In the genomic region with DNA sequence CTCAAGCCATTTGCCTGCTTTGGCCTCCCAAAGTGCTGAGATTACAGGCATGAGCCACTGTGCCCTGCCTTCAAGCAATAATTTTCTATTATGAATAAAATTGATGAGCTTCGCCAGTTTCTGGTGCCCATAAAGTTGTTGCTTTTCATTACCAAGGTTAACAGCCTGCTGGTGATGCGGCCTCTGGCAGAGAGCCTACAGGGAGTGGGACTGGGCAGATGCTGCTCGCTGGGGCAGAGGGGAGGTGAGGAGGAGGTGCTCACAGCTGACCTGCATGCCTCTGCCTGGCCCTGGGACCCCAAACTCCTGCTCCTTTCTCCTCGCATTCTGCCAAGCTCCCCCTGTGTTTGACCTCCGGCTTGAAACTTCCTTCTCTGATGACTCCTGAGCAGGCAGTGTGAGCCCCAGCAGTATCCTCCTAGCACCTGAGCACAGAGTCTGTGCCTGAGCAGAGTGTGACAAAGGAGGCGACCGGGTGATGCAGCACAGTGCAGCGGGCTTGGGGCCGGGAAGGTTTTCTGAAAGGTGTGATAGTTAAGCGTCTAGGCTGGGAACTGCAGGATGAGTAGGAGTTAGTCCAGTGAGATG, we compare ENCODE assay signal across 18 cellular contexts. TPM values are rescaled to one million over a fixed set of nuclear protein-coding genes. Genes with fewer than 3 reads are reported as not detected.
A peak's percentile ranks its signal among the peaks of the same experiment; 100 is the strongest.
DNase-seq lines count a peak whose midpoint lies in the region; ATAC-seq and TF ChIP-seq lines count a peak whose summit lies in the region.
"Had no signal": no experiment of that assay in that cellular context is flagged by ENCODE, and none has a peak within 500 bp of the region (broad histone marks: within the 10 kb centered on the region; RNA-seq: fewer than 3 reads in every experiment).

No MANE protein-coding gene starts in this region.

- ATAC-seq in HG02678 (IDR thresholded peaks at IDR 0.05; ENCODE audit: unreplicated experiment) = no peak
- ATAC-seq: Panc1 had no signal

- peak overlapping the region in 1 of 2 donors; percentile 60 for H3K9ac ChIP-seq in duodenal mucosa (ENCODE audit: low read depth in 1 of 2, low read length in 2 of 2)
- no peak overlapping the region for H3K9ac ChIP-seq in mucosa of stomach (ENCODE audit: low read length)

- WGBS in transverse colon (ENCODE audit: low coverage in 1 of 2), 2 donors = 47 to 65% methylated on average over 2 to 10 of the region's 10 CpGs

- DNase-seq in NCI-H1092 (lab: John Stamatoyannopoulos, UW) (peak; percentile 15), transverse colon (peak; percentile 78), activated T-cell treated with anti-CD3 and anti-CD28 coated beads for 4 hours (no peak), T-helper 2 cell (no peak)
- DNase-seq: ACHN; CD4-positive, alpha-beta memory T cell; KG1; NCI-H1048; NCI-H187 treated with DMSO at 0.1 percent for 48 hours; NCI-H2171; NCI-H510A; NCI-H82; SHP77 had no signal

- H3K9me3 ChIP-seq in duodenal mucosa (ENCODE audit: control insufficient read depth in 1 of 2, low read length in 2 of 2) (no peaks in the 10 kb centered on the region), mucosa of stomach (ENCODE audit: control insufficient read depth, low read length) (no peaks in the 10 kb centered on the region), transverse colon (no peaks in the 10 kb centered on the region)

- H3K4me3 ChIP-seq in duodenal mucosa (ENCODE audit: low read depth in 1 of 2, low read length in 2 of 2) (peak overlapping the region; percentile 51 to 53), mucosa of stomach (ENCODE audit: low read length) (peak overlapping the region; percentile 4), transverse colon (peak overlapping the region in 3 of 4 donors; percentile 21 to 39 (median 25))

- in situ Hi-C loops in transverse colon (cut with MboI; ENCODE audit: low pct_ligation_motif_present in 1 of 4, low pct_unique_long_range_greater_than_20kb in 1 of 4, low sequenced_read_pairs in 3 of 4) = no loop called here

- peaks cover 4 to 12% of the 10 kb centered on the region in 2 donors for H3K4me1 ChIP-seq in duodenal mucosa (ENCODE audit: control insufficient read depth in 1 of 2, insufficient read depth in 2 of 2, low read length in 2 of 2)
- peaks cover 5% of the 10 kb centered on the region for H3K4me1 ChIP-seq in mucosa of stomach (ENCODE audit: control insufficient read depth, insufficient read depth, low read length)
- peaks cover 0 to 3% (median 0%) of the 10 kb centered on the region in 4 donors for H3K4me1 ChIP-seq in transverse colon

- no peak overlapping the region for H3K27ac ChIP-seq in duodenal mucosa (ENCODE audit: low read depth, low read length)
- H3K27ac ChIP-seq in transverse colon = peak overlapping the region; percentile 77 to 86 (median 84)

- no peak for TF ChIP-seq POLR2A in transverse colon (IDR thresholded peaks at IDR 0.05)

- H3K36me3 ChIP-seq in duodenal mucosa (ENCODE audit: control insufficient read depth in 1 of 2, insufficient read depth in 2 of 2, low read length in 2 of 2) = peaks cover 0 to 7% of the 10 kb centered on the region in 2 donors
- H3K36me3 ChIP-seq in mucosa of stomach (ENCODE audit: control insufficient read depth, insufficient read depth, low read length) = no peaks in the 10 kb centered on the region
- no peaks in the 10 kb centered on the region for H3K36me3 ChIP-seq in transverse colon

- no peak for TF ChIP-seq EP300 in transverse colon (IDR thresholded peaks at IDR 0.05; ENCODE audit: low read depth)

- H3K27me3 ChIP-seq in duodenal mucosa (ENCODE audit: control insufficient read depth in 1 of 2, insufficient read depth in 2 of 2, low read length in 2 of 2) (no peaks in the 10 kb centered on the region), mucosa of stomach (ENCODE audit: control insufficient read depth, insufficient read depth, low read length) (no peaks in the 10 kb centered on the region), transverse colon (peaks cover 16% of the 10 kb centered on the region)

- intact Hi-C loops in transverse colon (cut with DNase I; ENCODE audit: low total_unique reads) = no loop called here

- TF ChIP-seq CTCF in transverse colon (IDR thresholded peaks at IDR 0.05) = peak in 1 of 5 experiments; percentile 11

RNA-seq across cellular contexts. Expression of a gene that starts 56.1 kb away (rescaled TPM):
- under 1 TPM in 2 of 4 donors, not detected in 2; 0.14 to 0.16 TPM for total RNA-seq in transverse colon
- total RNA-seq: M059J had no signal

Comparison
In these comparisons a context has a peak if more than half of its experiments do, and no peak if none do; other contexts are left out.
1. DNase-seq: peak in NCI-H1092 (single experiment) and transverse colon (single experiment); none in activated T-cell treated with anti-CD3 and anti-CD28 coated beads for 4 hours (single experiment) and T-helper 2 cell (0 of 5).
2. Peak in every context shown above with its lines, with median percentiles within 50 percentile points of each other: H3K4me3 ChIP-seq.